Comparison of ENCODE assay signal across 23 cellular contexts in genomic region chr2:79964966-79965365, GRCh38.
"Had no signal": no experiment of that assay in that cellular context is flagged by ENCODE, and none has a peak within 500 bp of the region (broad histone marks: within the 10 kb centered on the region; RNA-seq: fewer than 3 reads in every experiment).

No MANE protein-coding gene starts in this region.

- H3K27me3 ChIP-seq: dorsolateral prefrontal cortex, esophagus muscularis mucosa, foreskin keratinocyte, gastroesophageal sphincter, heart right ventricle, left lung had no signal

- DNase-seq: dermis blood vessel endothelial cell; dorsolateral prefrontal cortex; effector CD4-positive, alpha-beta T cell; effector memory CD4-positive, alpha-beta T cell; foreskin keratinocyte; heart right ventricle; hippocampal formation; immature natural killer cell; islet precursor cell; kidney; kidney glomerular epithelial cell; left colon; left lung; left ventricle myocardium superior; lower lobe of right lung; mesenchymal stem cell; mucosa of descending colon had no signal

- H3K9me3 ChIP-seq: esophagus muscularis mucosa, gastroesophageal sphincter, heart right ventricle, left lung, lower lobe of right lung, mucosa of descending colon had no signal

- H3K36me3 ChIP-seq: esophagus muscularis mucosa, gastroesophageal sphincter, heart right ventricle, left lung, lower lobe of right lung had no signal

- FAIRE-seq: colon, endothelial cell of umbilical vein, frontal cortex, kidney had no signal

- H3K27ac ChIP-seq: coronary artery, dorsolateral prefrontal cortex, esophagus muscularis mucosa, foreskin keratinocyte, gastroesophageal sphincter, heart right ventricle, left lung, lower lobe of right lung had no signal

- H3K4me1 ChIP-seq: esophagus muscularis mucosa, foreskin keratinocyte, gastroesophageal sphincter, heart right ventricle, left lung, lower lobe of right lung had no signal

- H3K4me3 ChIP-seq: coronary artery, dorsolateral prefrontal cortex, esophagus muscularis mucosa, gastroesophageal sphincter, heart right ventricle, left lung, lower lobe of right lung, mucosa of descending colon had no signal

- ATAC-seq: foreskin keratinocyte, gastroesophageal sphincter, heart right ventricle, left colon, left lung, left ventricle myocardium superior, lower lobe of right lung, mucosa of descending colon had no signal
